ENCODE assay signal across 22 cellular contexts in genomic region chr10:48745662-48746245, GRCh38.
A peak's percentile ranks its signal among the peaks of the same experiment; 100 is the strongest.
DNase-seq lines count a peak whose midpoint lies in the region; ATAC-seq and TF ChIP-seq lines count a peak whose summit lies in the region.
"Had no signal": no experiment of that assay in that cellular context is flagged by ENCODE, and none has a peak within 500 bp of the region (broad histone marks: within the 10 kb centered on the region; RNA-seq: fewer than 3 reads in every experiment).

No MANE protein-coding gene starts in this region.

- no peak overlapping the region for H3K27ac Mint-ChIP-seq in type B pancreatic cell
- H3K27ac Mint-ChIP-seq: T-helper 17 cell had no signal

- H3K4me1 Mint-ChIP-seq in type B pancreatic cell (ENCODE audit: unreplicated experiment): peaks cover 3% of the 10 kb centered on the region
- H3K4me1 Mint-ChIP-seq: T-helper 17 cell had no signal

- H3K4me2 ChIP-seq in hepatocyte: no peak overlapping the region

- H3K27me3 ChIP-seq in RWPE2 (ENCODE audit: insufficient read depth, poor library complexity, severe bottlenecking) (no peaks in the 10 kb centered on the region), hepatocyte (no peaks in the 10 kb centered on the region), right cardiac atrium (ENCODE audit: control insufficient read depth, insufficient read depth) (no peaks in the 10 kb centered on the region)
- H3K27me3 ChIP-seq: cardiac muscle cell, esophagus squamous epithelium, SJCRH30 had no signal

- H3K9me2 ChIP-seq in hepatocyte (replicated peaks; ENCODE audit: insufficient read depth): no peaks in the 10 kb centered on the region

- H3K27ac ChIP-seq in RWPE2 (ENCODE audit: poor library complexity, severe bottlenecking) (no peak overlapping the region), hepatocyte (no peak overlapping the region), right cardiac atrium (ENCODE audit: low read length) (no peak overlapping the region)
- H3K27ac ChIP-seq: cardiac muscle cell, esophagus squamous epithelium, prostate gland, SJCRH30 had no signal

- H3K9me3 ChIP-seq in RWPE2 (ENCODE audit: severe bottlenecking) (no peaks in the 10 kb centered on the region), hepatocyte (ENCODE audit: low read depth) (no peaks in the 10 kb centered on the region), right cardiac atrium (ENCODE audit: control insufficient read depth, low read length) (no peaks in the 10 kb centered on the region)
- H3K9me3 ChIP-seq: esophagus squamous epithelium, prostate gland, SJCRH30 had no signal

- H3K36me3 Mint-ChIP-seq in type B pancreatic cell: no peaks in the 10 kb centered on the region

- ATAC-seq in RWPE2 (ENCODE audit: low read depth) (0 out of 3 replicates have a peak, but pooled peaks have one; percentile 46), right cardiac atrium (no peak)
- ATAC-seq: T-helper 17 cell had no signal

- no peaks in the 10 kb centered on the region for H4K20me1 ChIP-seq in hepatocyte (ENCODE audit: insufficient read depth, poor library complexity, severe bottlenecking)

- 71% methylated on average over 27 of the region's 27 CpGs for WGBS in hepatocyte (ENCODE audit: low lambda C conversion rate, missing lambda C conversion rate)
- 64% methylated on average over 27 of the region's 27 CpGs for WGBS in right cardiac atrium

- no peak overlapping the region for H2AFZ ChIP-seq in hepatocyte

- peak; percentile 5 for DNase-seq in NCI-H1436 (lab: John Stamatoyannopoulos, UW)
- DNase-seq in NCI-H1436 treated with DMSO at 0.1 percent for 48 hours (lab: John Stamatoyannopoulos, UW): no peak
- no peak for DNase-seq in RWPE2 (ENCODE audit: low spot score)
- DNase-seq in iPS-NIHi7 (ENCODE audit: extremely low spot score): peak; percentile 79
- DNase-seq in type B pancreatic cell (ENCODE audit: extremely low spot score, unreplicated experiment): peak; percentile 65
- DNase-seq in activated T-cell treated with anti-CD3 and anti-CD28 coated beads for 4 hours: no peak
- DNase-seq in hepatocyte (ENCODE audit: low spot score): no peak
- no peak for DNase-seq in right cardiac atrium
- DNase-seq: 8988T; activated effector memory CD4-positive, alpha-beta T cell treated with Interleukin-2 at 50 U/mL for 16 hours; esophagus squamous epithelium; GF-D8; MM.1S; naive B cell; NCI-H1930; NCI-H510A; SJCRH30; small intestine; stimulated activated CD4-positive, alpha-beta T cell treated with anti-CD3 and anti-CD28 coated beads, Interleukin-4, amount 100 ng/mL, for 24 hours; T-helper 17 cell had no signal

- H3K4me1 ChIP-seq in RWPE2 (ENCODE audit: insufficient read depth, poor library complexity, severe bottlenecking) (no peaks in the 10 kb centered on the region), hepatocyte (ENCODE audit: insufficient read depth) (no peaks in the 10 kb centered on the region), right cardiac atrium (ENCODE audit: control insufficient read depth, insufficient read depth, low read length) (no peaks in the 10 kb centered on the region)
- H3K4me1 ChIP-seq: esophagus squamous epithelium, prostate gland, SJCRH30 had no signal

- intact Hi-C loops in right cardiac atrium (cut with DNase I): no loop called here

- H3K27me3 Mint-ChIP-seq in type B pancreatic cell: peaks cover 6% of the 10 kb centered on the region
- H3K27me3 Mint-ChIP-seq: naive B cell had no signal

- H3K36me3 ChIP-seq in RWPE2 (ENCODE audit: low read depth): no peaks in the 10 kb centered on the region
- no peaks in the 10 kb centered on the region for H3K36me3 ChIP-seq in hepatocyte (replicated peaks; ENCODE audit: insufficient read depth, low read depth)
- H3K36me3 ChIP-seq: cardiac muscle cell, esophagus squamous epithelium, prostate gland, SJCRH30 had no signal

- H3K9me3 Mint-ChIP-seq in type B pancreatic cell: no peaks in the 10 kb centered on the region

- H3K79me2 ChIP-seq in hepatocyte: no peaks in the 10 kb centered on the region

- TF ChIP-seq CTCF in RWPE2 (IDR thresholded peaks at IDR 0.05; ENCODE audit: poor library complexity, severe bottlenecking): peak; percentile 30
- TF ChIP-seq CTCF in type B pancreatic cell (conservative IDR thresholded peaks at IDR 0.05): peak; percentile 31
- no peak for TF ChIP-seq CTCF in hepatocyte (IDR thresholded peaks at IDR 0.05; ENCODE audit: poor library complexity)

- H3K4me3 ChIP-seq in RWPE2 (ENCODE audit: severe bottlenecking) (no peak overlapping the region), hepatocyte (no peak overlapping the region), right cardiac atrium (ENCODE audit: low read length) (no peak overlapping the region)
- H3K4me3 ChIP-seq: cardiac muscle cell, esophagus squamous epithelium, prostate gland, SJCRH30 had no signal

- no peak overlapping the region for H3K4me3 Mint-ChIP-seq in type B pancreatic cell
- H3K4me3 Mint-ChIP-seq: naive B cell, T-helper 17 cell had no signal

Comparison
In these comparisons a context has a peak if more than half of its experiments do, and no peak if none do; other contexts are left out.
1. DNase-seq: peak in NCI-H1436 (single experiment), iPS-NIHi7 (single experiment) and type B pancreatic cell (single experiment); none in NCI-H1436 treated with DMSO at 0.1 percent for 48 hours (single experiment), RWPE2 (single experiment), activated T-cell treated with anti-CD3 and anti-CD28 coated beads for 4 hours (single experiment), hepatocyte (single experiment) and right cardiac atrium (0 of 3).